17 cellular contexts compared by ENCODE assay signal in genomic region chrX:154354013-154354412, GRCh38. TPM values are rescaled to one million over a fixed set of nuclear protein-coding genes. Genes with fewer than 3 reads are reported as not detected.
A peak's percentile ranks its signal among the peaks of the same experiment; 100 is the strongest.
DNase-seq lines count a peak whose midpoint lies in the region; ATAC-seq and TF ChIP-seq lines count a peak whose summit lies in the region.
"Had no signal": no experiment of that assay in that cellular context is flagged by ENCODE, and none has a peak within 500 bp of the region (broad histone marks: within the 10 kb centered on the region; RNA-seq: fewer than 3 reads in every experiment).

No MANE protein-coding gene starts in this region.

- no peaks in the 10 kb centered on the region for H3K36me3 Mint-ChIP-seq in natural killer cell
- H3K36me3 Mint-ChIP-seq in natural killer cell treated with Interleukin-12 subunit alpha and Interleukin-12 subunit beta and Interleukin-15 and Interleukin-18, amount 100 ng/mL, for 72 hours = no peaks in the 10 kb centered on the region

- intact Hi-C loops in natural killer cell (cut with micrococcal nuclease) = no loop called here

- no peak overlapping the region for H3K4me3 Mint-ChIP-seq in natural killer cell
- H3K4me3 Mint-ChIP-seq in natural killer cell treated with Interleukin-12 subunit alpha and Interleukin-12 subunit beta and Interleukin-15 and Interleukin-18, amount 100 ng/mL, for 72 hours = no peak overlapping the region
- H3K4me3 Mint-ChIP-seq: neural progenitor cell had no signal

- H3K4me1 Mint-ChIP-seq in natural killer cell = peaks cover 25 to 31% of the 10 kb centered on the region in 2 donors
- peaks cover 5 to 33% of the 10 kb centered on the region in 2 donors for H3K4me1 Mint-ChIP-seq in natural killer cell treated with Interleukin-12 subunit alpha and Interleukin-12 subunit beta and Interleukin-15 and Interleukin-18, amount 100 ng/mL, for 72 hours (ENCODE audit: low read depth in 2 of 2)
- H3K4me1 Mint-ChIP-seq: neural progenitor cell had no signal

- DNase-seq in natural killer cell (no peak), NCI-H1105 treated with DMSO at 0.1 percent for 48 hours (lab: John Stamatoyannopoulos, UW) (no peak)
- no peak for DNase-seq in natural killer cell treated with Interleukin-12 subunit alpha and Interleukin-12 subunit beta and Interleukin-15 and Interleukin-18, amount 100 ng/mL, for 72 hours (ENCODE audit: low spot score)
- DNase-seq in effector CD4-positive, alpha-beta T cell = peak; percentile 1
- DNase-seq: body of pancreas; colonic mucosa; DMS79; head of caudate nucleus; KBM-7; small intestine; stimulated activated naive CD4-positive, alpha-beta T cell treated with Interleukin-2 at 50 U/mL for 16 hours; thyroid gland had no signal

- ATAC-seq in natural killer cell (no peak), GM21737 (IDR thresholded peaks at IDR 0.05; ENCODE audit: unreplicated experiment) (no peak), GM19351 (IDR thresholded peaks at IDR 0.05; ENCODE audit: unreplicated experiment) (no peak)
- no peak for ATAC-seq in natural killer cell treated with Interleukin-12 subunit alpha and Interleukin-12 subunit beta and Interleukin-15 and Interleukin-18, amount 100 ng/mL, for 72 hours
- ATAC-seq: activated CD4-positive, CD25-positive, alpha-beta regulatory T cell treated with anti-CD3 and anti-CD28 coated beads, Interleukin-2, amount 50 U/mL, for 24 hours; body of pancreas had no signal

- H3K27me3 Mint-ChIP-seq in natural killer cell (ENCODE audit: low read depth in 2 of 2) = no peaks in the 10 kb centered on the region
- no peaks in the 10 kb centered on the region for H3K27me3 Mint-ChIP-seq in natural killer cell treated with Interleukin-12 subunit alpha and Interleukin-12 subunit beta and Interleukin-15 and Interleukin-18, amount 100 ng/mL, for 72 hours
- H3K27me3 Mint-ChIP-seq: progenitor cell of endocrine pancreas had no signal

- no peaks in the 10 kb centered on the region for H3K9me3 Mint-ChIP-seq in natural killer cell
- no peaks in the 10 kb centered on the region for H3K9me3 Mint-ChIP-seq in natural killer cell treated with Interleukin-12 subunit alpha and Interleukin-12 subunit beta and Interleukin-15 and Interleukin-18, amount 100 ng/mL, for 72 hours

- no peak for TF ChIP-seq CTCF in natural killer cell (IDR thresholded peaks at IDR 0.05)

- peak overlapping the region; percentile 60 to 100 for H3K27ac Mint-ChIP-seq in natural killer cell
- no peak overlapping the region for H3K27ac Mint-ChIP-seq in natural killer cell treated with Interleukin-12 subunit alpha and Interleukin-12 subunit beta and Interleukin-15 and Interleukin-18, amount 100 ng/mL, for 72 hours
- H3K27ac Mint-ChIP-seq: neural progenitor cell, progenitor cell of endocrine pancreas had no signal

RNA-seq across cellular contexts. Expression of gene FLNA, which starts 20.4 kb away (rescaled TPM):
- total RNA-seq in natural killer cell = 1,000 to 10,000 TPM; 2,872 to 3,483 (median 2,927) TPM
- 100 to 1,000 TPM; 574 to 727 TPM for total RNA-seq in natural killer cell treated with Interleukin-12 subunit alpha and Interleukin-12 subunit beta and Interleukin-15 and Interleukin-18, amount 100 ng/mL, for 72 hours

RNA-seq across cellular contexts. Expression of gene EMD, which starts 25.1 kb away (rescaled TPM):
- 100 to 1,000 TPM; 141 to 175 (median 152) TPM for total RNA-seq in natural killer cell
- 10 to 100 TPM; 49.2 to 61.9 TPM for total RNA-seq in natural killer cell treated with Interleukin-12 subunit alpha and Interleukin-12 subunit beta and Interleukin-15 and Interleukin-18, amount 100 ng/mL, for 72 hours

RNA-seq across cellular contexts. Expression of gene RPL10, which starts 44.2 kb away (rescaled TPM):
- 1,000 to 10,000 TPM; 2,249 to 2,456 (median 2,324) TPM for total RNA-seq in natural killer cell
- 1,000 to 10,000 TPM; 1,953 to 2,194 TPM for total RNA-seq in natural killer cell treated with Interleukin-12 subunit alpha and Interleukin-12 subunit beta and Interleukin-15 and Interleukin-18, amount 100 ng/mL, for 72 hours

RNA-seq across cellular contexts. Expression of gene DNASE1L1, which starts 55.0 kb away (rescaled TPM):
- 10 to 100 TPM; 16.7 to 19.6 (median 16.8) TPM for total RNA-seq in natural killer cell
- 10 to 100 TPM; 12.4 to 14.6 TPM for total RNA-seq in natural killer cell treated with Interleukin-12 subunit alpha and Interleukin-12 subunit beta and Interleukin-15 and Interleukin-18, amount 100 ng/mL, for 72 hours

RNA-seq across cellular contexts. Expression of gene TAFAZZIN, which starts 57.3 kb away (rescaled TPM):
- total RNA-seq in natural killer cell = 10 to 100 TPM; 67.3 to 87.2 (median 67.7) TPM
- 10 to 100 TPM; 47.4 to 73.7 TPM for total RNA-seq in natural killer cell treated with Interleukin-12 subunit alpha and Interleukin-12 subunit beta and Interleukin-15 and Interleukin-18, amount 100 ng/mL, for 72 hours

Comparison
In these comparisons a context has a peak if more than half of its experiments do, and no peak if none do; other contexts are left out.
1. H3K27ac Mint-ChIP-seq: peak in natural killer cell (2 of 2); none in natural killer cell treated with Interleukin-12 subunit alpha and Interleukin-12 subunit beta and Interleukin-15 and Interleukin-18, amount 100 ng/mL, for 72 hours (0 of 2).